ENCODE assay signal across 1 cellular context in the genomic region with DNA sequence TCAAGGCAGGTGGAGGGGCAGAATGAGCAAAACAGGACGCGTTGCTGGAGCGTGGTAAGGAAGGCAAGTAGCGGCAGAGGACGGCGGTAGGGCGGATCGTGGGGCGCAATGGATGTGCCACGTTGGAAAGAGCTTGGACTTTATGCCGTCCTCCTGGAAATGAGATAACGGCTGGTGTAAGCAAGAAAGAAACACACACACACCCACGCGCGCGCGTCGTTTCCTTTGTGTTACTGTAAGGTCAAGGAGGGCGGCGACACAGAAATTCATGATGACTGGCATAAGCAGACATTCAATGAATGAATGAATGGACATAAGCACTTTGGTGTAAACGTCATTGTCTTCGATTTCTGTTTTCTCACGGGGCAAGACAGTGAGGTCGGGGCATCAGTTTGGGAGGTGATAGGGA.
TF ChIP-seq lines count a peak whose summit lies in the region.

No MANE protein-coding gene starts in this region.

TF ChIP-seq in IMR-90, 13 proteins besides CTCF, POLR2A, EP300 and RAD21:
- TF ChIP-seq MXI1 (IDR thresholded peaks at IDR 0.05; ENCODE audit: borderline replicate concordance, low read depth, low read length), result no peak
- TF ChIP-seq NFE2L2 (IDR thresholded peaks at IDR 0.05; ENCODE audit: low read depth, low read length), result peak; percentile 48; the same call in 1 of the 2 replicates
- TF ChIP-seq, protein P1, sequence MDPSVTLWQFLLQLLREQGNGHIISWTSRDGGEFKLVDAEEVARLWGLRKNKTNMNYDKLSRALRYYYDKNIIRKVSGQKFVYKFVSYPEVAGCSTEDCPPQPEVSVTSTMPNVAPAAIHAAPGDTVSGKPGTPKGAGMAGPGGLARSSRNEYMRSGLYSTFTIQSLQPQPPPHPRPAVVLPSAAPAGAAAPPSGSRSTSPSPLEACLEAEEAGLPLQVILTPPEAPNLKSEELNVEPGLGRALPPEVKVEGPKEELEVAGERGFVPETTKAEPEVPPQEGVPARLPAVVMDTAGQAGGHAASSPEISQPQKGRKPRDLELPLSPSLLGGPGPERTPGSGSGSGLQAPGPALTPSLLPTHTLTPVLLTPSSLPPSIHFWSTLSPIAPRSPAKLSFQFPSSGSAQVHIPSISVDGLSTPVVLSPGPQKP (IDR thresholded peaks at IDR 0.05; ENCODE audit: borderline replicate concordance, low read depth, low read length), result no peak
- TF ChIP-seq MAFK (IDR thresholded peaks at IDR 0.05; ENCODE audit: low read depth, low read length), result peak; percentile 24; the same call in 1 of the 2 replicates
- TF ChIP-seq, protein P2, sequence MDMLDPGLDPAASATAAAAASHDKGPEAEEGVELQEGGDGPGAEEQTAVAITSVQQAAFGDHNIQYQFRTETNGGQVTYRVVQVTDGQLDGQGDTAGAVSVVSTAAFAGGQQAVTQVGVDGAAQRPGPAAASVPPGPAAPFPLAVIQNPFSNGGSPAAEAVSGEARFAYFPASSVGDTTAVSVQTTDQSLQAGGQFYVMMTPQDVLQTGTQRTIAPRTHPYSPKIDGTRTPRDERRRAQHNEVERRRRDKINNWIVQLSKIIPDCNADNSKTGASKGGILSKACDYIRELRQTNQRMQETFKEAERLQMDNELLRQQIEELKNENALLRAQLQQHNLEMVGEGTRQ (IDR thresholded peaks at IDR 0.05; ENCODE audit: low read depth, low read length), result no peak
- TF ChIP-seq SMC3 (IDR thresholded peaks at IDR 0.05; ENCODE audit: low read depth, low read length), result no peak
